In genomic region chr16:13920510-13920818, GRCh38 we compare ENCODE assay signal across 8 cellular contexts. TPM values are rescaled to one million over a fixed set of nuclear protein-coding genes. Genes with fewer than 3 reads are reported as not detected.
A peak's percentile ranks its signal among the peaks of the same experiment; 100 is the strongest.
DNase-seq lines count a peak whose midpoint lies in the region; ATAC-seq, FAIRE-seq and TF ChIP-seq lines count a peak whose summit lies in the region.

No MANE protein-coding gene starts in this region.

- H3K9me3 ChIP-seq in WERI-Rb-1 (ENCODE audit: severe bottlenecking), result no peaks in the 10 kb centered on the region
- H3K9me3 ChIP-seq in small intestine (ENCODE audit: control insufficient read depth, low read depth), result no peaks in the 10 kb centered on the region

- DNase-seq in GM23338 (ENCODE audit: low spot score) (no peak), WERI-Rb-1 (no peak), glutamatergic neuron (no peak), small intestine (no peak), DMS53 treated with DMSO at 0.1 percent for 48 hours (lab: John Stamatoyannopoulos, UW; ENCODE audit: unreplicated experiment) (no peak), DMS79 (lab: John Stamatoyannopoulos, UW) (no peak), left lobe of liver (ENCODE audit: low spot score) (no peak)

- H3F3A ChIP-seq in GM23338 (replicated peaks; ENCODE audit: low read depth), result no peaks in the 10 kb centered on the region

- no peaks in the 10 kb centered on the region for H3K9me2 ChIP-seq in GM23338 (ENCODE audit: insufficient read depth)

- H3K4me1 ChIP-seq in GM23338 (ENCODE audit: insufficient read depth) (no peaks in the 10 kb centered on the region), small intestine (ENCODE audit: control insufficient read depth in 2 of 2, insufficient read depth in 1 of 2, low read depth in 1 of 2, low read length in 1 of 2) (peaks cover 2 to 7% of the 10 kb centered on the region in 2 donors)

- no peak overlapping the region for H3K27ac ChIP-seq in GM23338 (ENCODE audit: low read depth)
- H3K27ac ChIP-seq in WERI-Rb-1, result peak overlapping the region; percentile 89
- peak overlapping the region in 1 of 2 donors; percentile 91 for H3K27ac ChIP-seq in small intestine (ENCODE audit: low read depth in 1 of 2, low read length in 1 of 2)

- ATAC-seq in GM23338 (peak; percentile 11), HG02981 (IDR thresholded peaks at IDR 0.05; ENCODE audit: unreplicated experiment) (no peak), left lobe of liver (no peak)

- peak overlapping the region; percentile 67 for H2AFZ ChIP-seq in GM23338

- H3K79me2 ChIP-seq in GM23338 (replicated peaks; ENCODE audit: insufficient read depth), result no peaks in the 10 kb centered on the region

- no peak for TF ChIP-seq CTCF in GM23338 (conservative IDR thresholded peaks at IDR 0.05; ENCODE audit: low read depth in 2 of 2)
- TF ChIP-seq CTCF in WERI-Rb-1 (IDR thresholded peaks at IDR 0.05; ENCODE audit: low read depth, low read length), result no peak
- TF ChIP-seq CTCF in glutamatergic neuron (IDR thresholded peaks at IDR 0.05; ENCODE audit: partially characterized antibody, unreplicated experiment), result no peak

- H3K27me3 Mint-ChIP-seq in GM23338 (ENCODE audit: insufficient read depth, low read depth, poor library complexity), result peaks cover 3% of the 10 kb centered on the region
- peaks cover 6% of the 10 kb centered on the region for H3K27me3 Mint-ChIP-seq in glutamatergic neuron (ENCODE audit: unreplicated experiment)

- H3K27me3 ChIP-seq in GM23338 (ENCODE audit: insufficient read depth) (no peaks in the 10 kb centered on the region), WERI-Rb-1 (ENCODE audit: insufficient read depth, low read depth, severe bottlenecking) (no peaks in the 10 kb centered on the region), small intestine (ENCODE audit: control insufficient read depth in 2 of 2, insufficient read depth in 2 of 2, low read length in 2 of 2) (no peaks in the 10 kb centered on the region)

- H3K4me3 Mint-ChIP-seq in GM23338 (peak overlapping the region; percentile 97), glutamatergic neuron (ENCODE audit: unreplicated experiment) (peak overlapping the region; percentile 97)

- H3K4me2 ChIP-seq in GM23338, result peak overlapping the region; percentile 86

- peak overlapping the region; percentile 93 for H3K27ac Mint-ChIP-seq in GM23338
- peak overlapping the region; percentile 97 for H3K27ac Mint-ChIP-seq in glutamatergic neuron (ENCODE audit: unreplicated experiment)

- H3K4me3 ChIP-seq in GM23338 (peak overlapping the region; percentile 77), WERI-Rb-1 (ENCODE audit: low read depth, low read length) (peak overlapping the region; percentile 98), small intestine (ENCODE audit: low read depth in 1 of 2, low read length in 2 of 2) (peak overlapping the region; percentile 70 to 81)

- H4K20me1 ChIP-seq in GM23338 (replicated peaks; ENCODE audit: insufficient read depth), result no peaks in the 10 kb centered on the region

- no peak for FAIRE-seq in small intestine (lab: Jason Lieb, UNC)

- H3K36me3 Mint-ChIP-seq in GM23338 (ENCODE audit: low read depth) (peaks cover 7% of the 10 kb centered on the region; the same call in 2 of the 3 replicates), glutamatergic neuron (ENCODE audit: unreplicated experiment) (no peaks in the 10 kb centered on the region)

- no peaks in the 10 kb centered on the region; the same call in 1 of the 2 replicates for H3K36me3 ChIP-seq in GM23338 (ENCODE audit: insufficient read depth)
- H3K36me3 ChIP-seq in WERI-Rb-1, result peaks cover 22% of the 10 kb centered on the region
- no peaks in the 10 kb centered on the region for H3K36me3 ChIP-seq in small intestine (ENCODE audit: control insufficient read depth in 2 of 2, insufficient read depth in 2 of 2, low read length in 2 of 2)

- peaks cover 23% of the 10 kb centered on the region for H3K4me1 Mint-ChIP-seq in GM23338
- H3K4me1 Mint-ChIP-seq in glutamatergic neuron (ENCODE audit: low read depth, unreplicated experiment), result peaks cover 13% of the 10 kb centered on the region

- H3K9me3 Mint-ChIP-seq in GM23338 (no peaks in the 10 kb centered on the region), glutamatergic neuron (ENCODE audit: unreplicated experiment) (peaks cover 10% of the 10 kb centered on the region)

- 0 to 2% (median 1%) methylated on average over 10 of the region's 10 CpGs for WGBS in small intestine, 3 donors

TF ChIP-seq in GM23338, 12 proteins besides CTCF, POLR2A, EP300 and RAD21:
- TF ChIP-seq NANOG (IDR thresholded peaks at IDR 0.05; ENCODE audit: borderline replicate concordance) (no peak), CREB1 (CRISPR knock-in tag; IDR thresholded peaks at IDR 0.05; ENCODE audit: low read depth) (no peak), ZNF114 (CRISPR knock-in tag; IDR thresholded peaks at IDR 0.05) (no peak), EZH2 (IDR thresholded peaks at IDR 0.05; ENCODE audit: low read depth, unreplicated experiment) (no peak), ETS1 (IDR thresholded peaks at IDR 0.05) (no peak), STAT1 (IDR thresholded peaks at IDR 0.05; ENCODE audit: unreplicated experiment) (no peak), JUNB (IDR thresholded peaks at IDR 0.05; ENCODE audit: unreplicated experiment) (no peak)

RNA-seq across cellular contexts. Expression of gene ERCC4, which starts 0.5 kb away (rescaled TPM):
- total RNA-seq in GM23338 (2014; rRNA removed; shearing (Covaris generic)), result 5.4 and 8.2 TPM in 2 replicates
- polyA plus RNA-seq in GM23338 (2016; fragmentation: Nextera tagmentation; extraction: Ambion mirVana) (21.6 and 24.0 TPM in 2 replicates), small intestine (1 to 10 TPM in 1 of 3 donors, under 1 TPM in 2; 0.67 to 2.1 (median 0.81) TPM)
- total RNA-seq in glutamatergic neuron (ENCODE audit: unreplicated experiment) (14.5 TPM), left lobe of liver (5.2 TPM)
